In the genomic region with DNA sequence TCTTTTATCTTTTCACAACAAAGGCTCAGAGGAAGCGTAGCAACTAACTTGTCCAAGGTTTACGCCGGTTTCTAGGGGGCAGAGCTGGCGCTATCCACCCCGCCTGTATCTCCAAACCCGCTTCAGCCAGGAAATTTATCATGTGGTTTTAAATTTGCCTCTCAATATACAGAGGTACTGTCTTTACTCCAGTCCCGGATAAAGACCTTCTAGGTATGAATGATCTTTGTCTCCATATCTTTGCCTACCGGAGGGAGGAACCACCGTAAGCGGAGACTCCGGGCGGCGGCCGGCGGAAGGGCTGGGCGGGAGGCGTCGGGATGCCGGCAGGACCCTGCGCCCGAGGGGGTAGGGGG, we compare ENCODE assay signal across 8 cellular contexts. TPM values are rescaled to one million over a fixed set of nuclear protein-coding genes. Genes with fewer than 3 reads are reported as not detected.
A peak's percentile ranks its signal among the peaks of the same experiment; 100 is the strongest.
DNase-seq lines count a peak whose midpoint lies in the region; ATAC-seq and TF ChIP-seq lines count a peak whose summit lies in the region.

No MANE protein-coding gene starts in this region.

- peaks cover 5% of the 10 kb centered on the region; the same call in 1 of the 2 replicates for H3K4me1 ChIP-seq in Panc1 (ENCODE audit: control insufficient read depth, insufficient read depth, low read length)
- peaks cover 49% of the 10 kb centered on the region for H3K4me1 ChIP-seq in lower lobe of right lung
- peaks cover 14% of the 10 kb centered on the region for H3K4me1 ChIP-seq in thymus (ENCODE audit: control insufficient read depth, insufficient read depth, low read length)

- in situ Hi-C loops in Panc1 (cut with HindIII; ENCODE audit: low pct_unique_long_range_greater_than_20kb, low sequenced_read_pairs) (no loop called here), GM13977 (cut with MboI; ENCODE audit: low pct_unique_long_range_greater_than_20kb, low sequenced_read_pairs, unreplicated experiment) (loop anchor here (25.0 kb wide), 1 partner anchor 165 kb away; no protein-coding TSS in a partner anchor)

- H3K27me3 ChIP-seq in AG04450 (ENCODE audit: control insufficient read depth, insufficient read depth, low read length), result no peaks in the 10 kb centered on the region
- H3K27me3 ChIP-seq in Panc1 (ENCODE audit: control insufficient read depth, insufficient read depth, low read length), result no peaks in the 10 kb centered on the region
- no peaks in the 10 kb centered on the region for H3K27me3 ChIP-seq in lower lobe of right lung (ENCODE audit: low read depth)
- H3K27me3 ChIP-seq in thymus (ENCODE audit: control insufficient read depth, insufficient read depth), result no peaks in the 10 kb centered on the region

- H3K9me3 ChIP-seq in AG04450 (ENCODE audit: control insufficient read depth, insufficient read depth, low read length), result no peaks in the 10 kb centered on the region
- H3K9me3 ChIP-seq in Panc1 (ENCODE audit: control insufficient read depth, insufficient read depth, low read depth, low read length), result no peaks in the 10 kb centered on the region
- no peaks in the 10 kb centered on the region for H3K9me3 ChIP-seq in lower lobe of right lung
- H3K9me3 ChIP-seq in thymus (ENCODE audit: control insufficient read depth), result no peaks in the 10 kb centered on the region

- intact Hi-C loops in Panc1 (cut with micrococcal nuclease; ENCODE audit: unreplicated experiment) (no loop called here), lower lobe of right lung (cut with DNase I) (no loop called here)

- ATAC-seq in GM18502 (IDR thresholded peaks at IDR 0.05; ENCODE audit: poor library complexity, unreplicated experiment), result peak; percentile 29
- ATAC-seq in HG03159 (IDR thresholded peaks at IDR 0.05; ENCODE audit: unreplicated experiment), result peak; percentile 17
- ATAC-seq in Panc1, result peak; percentile 20
- peak; percentile 45 to 49 for ATAC-seq in lower lobe of right lung

- no TSS peak for BruUV-seq in Panc1 (replicated peaks; lab: Mats Ljungman, UMichigan)

- no peaks in the 10 kb centered on the region; the same call in 1 of the 2 replicates for H3K36me3 ChIP-seq in Panc1 (ENCODE audit: control insufficient read depth, insufficient read depth, low read length)
- no peaks in the 10 kb centered on the region for H3K36me3 ChIP-seq in lower lobe of right lung
- H3K36me3 ChIP-seq in thymus (ENCODE audit: control insufficient read depth, insufficient read depth), result no peaks in the 10 kb centered on the region

- DNase-seq in AG04450 (ENCODE audit: low read depth, low spot score), result no peak
- DNase-seq in Panc1 (ENCODE audit: low read depth, low spot score), result no peak
- peak; percentile 57 to 58 for DNase-seq in dermis microvascular lymphatic vessel endothelial cell (ENCODE audit: low read depth in 2 of 2)
- DNase-seq in lower lobe of right lung, result no peak
- DNase-seq in GM13977 (ENCODE audit: low spot score), result no peak

- WGBS in thymus, result under 1% methylated on average over 21 of the region's 21 CpGs

- peak overlapping the region; percentile 70 for H3K4me3 ChIP-seq in AG04450 (ENCODE audit: low read depth, low read length)
- peak overlapping the region; percentile 73 to 77 for H3K4me3 ChIP-seq in Panc1 (ENCODE audit: low read depth in 2 of 2, low read length in 2 of 2)
- peak overlapping the region; percentile 89 for H3K4me3 ChIP-seq in lower lobe of right lung
- H3K4me3 ChIP-seq in thymus (ENCODE audit: low read length), result peak overlapping the region; percentile 94

- POLR2A ChIA-PET in AG04450 (lab: Yijun Ruan, JAX) (interaction anchor here (0.9 kb wide), 1 partner anchor 38 kb away, joined by 3 read pairs; no protein-coding TSS in a partner anchor), Panc1 (lab: Charles Lee) (no interaction called here)

- no peak for TF ChIP-seq CTCF in AG04450 (IDR thresholded peaks at IDR 0.05; ENCODE audit: low read depth, low read length)
- TF ChIP-seq CTCF in Panc1 (IDR thresholded peaks at IDR 0.05), result no peak
- TF ChIP-seq CTCF in lower lobe of right lung (IDR thresholded peaks at IDR 0.05), result no peak
- no peak for TF ChIP-seq CTCF in GM13977 (IDR thresholded peaks at IDR 0.05; ENCODE audit: extremely low read depth, insufficient read depth, missing control alignments)

- H3K27ac ChIP-seq in AG04450 (ENCODE audit: low read depth, low read length) (no peak overlapping the region), Panc1 (ENCODE audit: low read length) (peak overlapping the region; percentile 75), lower lobe of right lung (peak overlapping the region; percentile 89), thymus (ENCODE audit: low read depth) (peak overlapping the region; percentile 93)

- CTCF ChIA-PET in AG04450 (lab: Charles Lee), result no interaction called here
- CTCF ChIA-PET in Panc1 (lab: Charles Lee), result no interaction called here

RNA-seq across cellular contexts. Expression of a gene that starts 0.7 kb away (rescaled TPM):
- 15.8 and 22.0 TPM in 2 replicates for polyA plus RNA-seq in AG04450 (2011; rRNA removed)
- 13.2 and 14.9 TPM in 2 replicates for polyA minus RNA-seq in AG04450 (2011; rRNA and poly(A)+ RNA removed)
- 17.1 TPM for total RNA-seq in Panc1 (2021; ENCODE audit: unreplicated experiment)
- polyA plus RNA-seq in Panc1 (2012; ENCODE audit: insufficient read length), result 8.7 TPM
- 31.8 and 56.9 TPM in 2 replicates for total RNA-seq in dermis microvascular lymphatic vessel endothelial cell
- 30.5 TPM for total RNA-seq in lower lobe of right lung
- polyA plus RNA-seq in thymus, result 95.5 TPM

RNA-seq across cellular contexts. Expression of a gene that starts 34.5 kb away (rescaled TPM):
- polyA plus RNA-seq in AG04450 (2011; rRNA removed), result 0.36 and 0.60 TPM in 2 replicates
- 0.70 TPM in 1 of 2 replicates, not detected in the other for polyA minus RNA-seq in AG04450 (2011; rRNA and poly(A)+ RNA removed)
- total RNA-seq in Panc1 (2021; ENCODE audit: unreplicated experiment), result not detected
- polyA plus RNA-seq in Panc1 (2012; ENCODE audit: insufficient read length), result not detected
- total RNA-seq in dermis microvascular lymphatic vessel endothelial cell, result 0.13 TPM in 1 of 2 replicates, not detected in the other
- 50.2 TPM for total RNA-seq in lower lobe of right lung
- 6.7 TPM for polyA plus RNA-seq in thymus

Comparison
In these comparisons a context has a peak if more than half of its experiments do, and no peak if none do; other contexts are left out.
1. DNase-seq: peak in dermis microvascular lymphatic vessel endothelial cell (2 of 2); none in AG04450 (single experiment), Panc1 (single experiment), lower lobe of right lung (single experiment) and GM13977 (single experiment).
2. RNA of a gene that starts 34.5 kb away (total RNA-seq): 50.2 TPM in lower lobe of right lung (single experiment); not detected in Panc1 (single experiment) and 0.13 TPM in dermis microvascular lymphatic vessel endothelial cell; every median in the first group is over 10 times any median in the second.
3. Peak in every context shown above with its lines, with median percentiles within 50 percentile points of each other: H3K4me3 ChIP-seq and ATAC-seq.